1 cellular context compared by ENCODE assay signal in genomic region chr12:123890536-123890902, GRCh38.
TF ChIP-seq lines count a peak whose summit lies in the region.

No MANE protein-coding gene starts in this region.

TF ChIP-seq in GM23338, 12 proteins besides CTCF, POLR2A, EP300 and RAD21 (continued from another document):
- TF ChIP-seq ZNF462 (CRISPR knock-in tag; IDR thresholded peaks at IDR 0.05): no peak
- no peak for TF ChIP-seq EZH2 (IDR thresholded peaks at IDR 0.05; ENCODE audit: low read depth, unreplicated experiment)
- TF ChIP-seq ZNF331 (CRISPR knock-in tag; IDR thresholded peaks at IDR 0.05; ENCODE audit: low read depth): no peak
- no peak for TF ChIP-seq CREB1 (CRISPR knock-in tag; IDR thresholded peaks at IDR 0.05; ENCODE audit: low read depth)
- TF ChIP-seq STAT1 (IDR thresholded peaks at IDR 0.05; ENCODE audit: unreplicated experiment): no peak
- TF ChIP-seq JUNB (IDR thresholded peaks at IDR 0.05; ENCODE audit: unreplicated experiment): no peak
